ENCODE assay signal across 13 cellular contexts in genomic region chr12:9687228-9687627, GRCh38. TPM values are rescaled to one million over a fixed set of nuclear protein-coding genes. Genes with fewer than 3 reads are reported as not detected.
DNase-seq lines count a peak whose midpoint lies in the region; ATAC-seq and TF ChIP-seq lines count a peak whose summit lies in the region.
"Had no signal": no experiment of that assay in that cellular context is flagged by ENCODE, and none has a peak within 500 bp of the region (broad histone marks: within the 10 kb centered on the region; RNA-seq: fewer than 3 reads in every experiment).

No MANE protein-coding gene starts in this region.

- no peak for ATAC-seq in naive thymus-derived CD4-positive, alpha-beta T cell
- ATAC-seq in HG03439 (IDR thresholded peaks at IDR 0.05; ENCODE audit: unreplicated experiment) = no peak
- ATAC-seq in GM18519 (IDR thresholded peaks at IDR 0.05; ENCODE audit: low FRiP score, unreplicated experiment) = no peak
- ATAC-seq: A549 had no signal

- peak overlapping the region in 8 of 10 donors; percentile 21 to 89 (median 34) for H3K4me3 Mint-ChIP-seq in naive thymus-derived CD4-positive, alpha-beta T cell
- H3K4me3 Mint-ChIP-seq: dendritic cell treated with granulocyte-macrophage colony-stimulating factor and Interleukin-4, amounts not matched to agents 40 ng/mL and 50 ng/mL, for 4 days had no signal

- peak overlapping the region in 7 of 9 donors; percentile 5 to 83 (median 67) for H3K27ac Mint-ChIP-seq in naive thymus-derived CD4-positive, alpha-beta T cell
- H3K27ac Mint-ChIP-seq: dendritic cell treated with granulocyte-macrophage colony-stimulating factor and Interleukin-4, amounts not matched to agents 40 ng/mL and 50 ng/mL, for 4 days had no signal

- CTCF ChIA-PET in naive thymus-derived CD4-positive, alpha-beta T cell (lab: Charles Lee) = interaction anchor here (0.8 to 1.1 kb wide), 2 partner anchors 26 to 54 kb away, joined by 4 to 7 read pairs; no protein-coding TSS in a partner anchor

- no peak for TF ChIP-seq CTCF in astrocyte of the cerebellum (IDR thresholded peaks at IDR 0.05; ENCODE audit: low read depth, low read length, missing control alignments)

- POLR2A ChIA-PET in naive thymus-derived CD4-positive, alpha-beta T cell (lab: Charles Lee) = interaction anchor here (0.6 to 20.5 kb wide), 8 partner anchors 10 to 52 kb away, joined by 3 to 686 read pairs (median 6); partner anchors contain the start of gene CLEC2D

- no peaks in the 10 kb centered on the region for H3K27me3 ChIP-seq in naive thymus-derived CD4-positive, alpha-beta T cell (ENCODE audit: control insufficient read depth in 2 of 2, insufficient read depth in 2 of 2, low read length in 2 of 2)
- H3K27me3 ChIP-seq: right atrium auricular region had no signal

- H3K27me3 Mint-ChIP-seq in naive thymus-derived CD4-positive, alpha-beta T cell = no peaks in the 10 kb centered on the region
- H3K27me3 Mint-ChIP-seq: dendritic cell treated with granulocyte-macrophage colony-stimulating factor and Interleukin-4, amounts not matched to agents 40 ng/mL and 50 ng/mL, for 4 days had no signal

- H3K36me3 ChIP-seq in naive thymus-derived CD4-positive, alpha-beta T cell (ENCODE audit: control insufficient read depth in 2 of 3, insufficient read depth in 3 of 3, low read length in 3 of 3) = peaks cover 36 to 78% (median 43%) of the 10 kb centered on the region in 3 experiments

- DNase-seq in SIG-M5 treated with dmso at 0.1 percent for 504 hours (lab: John Stamatoyannopoulos, UW; ENCODE audit: unreplicated experiment) = peak; percentile 19
- no peak for DNase-seq in SIG-M5 (lab: John Stamatoyannopoulos, UW)
- DNase-seq in NCI-H226 = peak; percentile 79
- peak; percentile 4 for DNase-seq in astrocyte of the cerebellum (ENCODE audit: low read depth)
- no peak for DNase-seq in naive thymus-derived CD4-positive, alpha-beta T cell
- no peak for DNase-seq in stimulated activated CD4-positive, alpha-beta T cell treated with anti-CD3 and anti-CD28 coated beads, Interleukin-4, amount 100 ng/mL, for 24 hours
- DNase-seq: NCI-H69 had no signal

- peaks cover 0 to 66% (median 32%) of the 10 kb centered on the region in 11 donors for H3K9me3 Mint-ChIP-seq in naive thymus-derived CD4-positive, alpha-beta T cell

- in situ Hi-C loops in astrocyte of the cerebellum (cut with HindIII; ENCODE audit: low sequenced_read_pairs) = no loop called here

- no peak overlapping the region for H3K4me3 ChIP-seq in astrocyte of the cerebellum (ENCODE audit: low read depth, low read length)
- H3K4me3 ChIP-seq in naive thymus-derived CD4-positive, alpha-beta T cell (ENCODE audit: low read length) = no peak overlapping the region
- H3K4me3 ChIP-seq: A549, right atrium auricular region had no signal

- peaks cover 26 to 41% of the 10 kb centered on the region in 2 donors for H3K4me1 ChIP-seq in naive thymus-derived CD4-positive, alpha-beta T cell (ENCODE audit: control insufficient read depth in 2 of 2, insufficient read depth in 2 of 2, low read length in 2 of 2)
- H3K4me1 ChIP-seq: A549 had no signal

- peak overlapping the region; percentile 40 for H3K27ac ChIP-seq in naive thymus-derived CD4-positive, alpha-beta T cell (ENCODE audit: low read depth, low read length)
- H3K27ac ChIP-seq: A549, right atrium auricular region had no signal

- intact Hi-C loops in naive thymus-derived CD4-positive, alpha-beta T cell (cut with micrococcal nuclease) = loop anchor here (2.0 to 5.0 kb wide), 2 partner anchors 14 to 35 kb away; no protein-coding TSS in a partner anchor

- H3K36me3 Mint-ChIP-seq in naive thymus-derived CD4-positive, alpha-beta T cell = peaks cover 49 to 95% (median 88%) of the 10 kb centered on the region in 5 donors

- H3K9me3 ChIP-seq in naive thymus-derived CD4-positive, alpha-beta T cell (ENCODE audit: control insufficient read depth in 2 of 3, low read length in 3 of 3) = peaks cover 0 to 33% (median 6%) of the 10 kb centered on the region in 3 experiments
- H3K9me3 ChIP-seq: A549 had no signal

- peaks cover 34 to 89% (median 77%) of the 10 kb centered on the region in 7 donors for H3K4me1 Mint-ChIP-seq in naive thymus-derived CD4-positive, alpha-beta T cell

RNA-seq across cellular contexts. Expression of gene CLEC2D, which starts 17.7 kb away (rescaled TPM):
- total RNA-seq in naive thymus-derived CD4-positive, alpha-beta T cell = 100 to 1,000 TPM; 182 to 378 (median 327) TPM
- polyA plus RNA-seq in naive thymus-derived CD4-positive, alpha-beta T cell = 100 to 1,000 TPM; 319 to 323 TPM

RNA-seq across cellular contexts. Expression of gene CLECL1, which starts 45.7 kb away (rescaled TPM):
- 1 to 10 TPM in 2 of 5 experiments, under 1 TPM in 1, not detected in 2; 0.43 to 6.1 (median 2.5) TPM for total RNA-seq in naive thymus-derived CD4-positive, alpha-beta T cell
- under 1 TPM; 0.38 to 0.39 TPM for polyA plus RNA-seq in naive thymus-derived CD4-positive, alpha-beta T cell
- total RNA-seq: right atrium auricular region, urinary bladder had no signal
- polyA plus RNA-seq: A549 had no signal

Comparison
In these comparisons a context has a peak if more than half of its experiments do, and no peak if none do; other contexts are left out.
1. DNase-seq: peak in SIG-M5 treated with dmso at 0.1 percent for 504 hours (single experiment), NCI-H226 (single experiment) and astrocyte of the cerebellum (single experiment); none in SIG-M5 (single experiment), naive thymus-derived CD4-positive, alpha-beta T cell (0 of 9) and stimulated activated CD4-positive, alpha-beta T cell treated with anti-CD3 and anti-CD28 coated beads, Interleukin-4, amount 100 ng/mL, for 24 hours (single experiment).